ENCODE assay signal across 16 cellular contexts in genomic region chr7:111954474-111955311, GRCh38.
DNase-seq lines count a peak whose midpoint lies in the region; ATAC-seq and TF ChIP-seq lines count a peak whose summit lies in the region.
"Had no signal": no experiment of that assay in that cellular context is flagged by ENCODE, and none has a peak within 500 bp of the region (broad histone marks: within the 10 kb centered on the region; RNA-seq: fewer than 3 reads in every experiment).

No MANE protein-coding gene starts in this region.

- peaks cover 50% of the 10 kb centered on the region for H3K4me1 Mint-ChIP-seq in WTC11
- H3K4me1 Mint-ChIP-seq in neural progenitor cell, result peaks cover 31% of the 10 kb centered on the region
- no peaks in the 10 kb centered on the region for H3K4me1 Mint-ChIP-seq in immature natural killer cell
- H3K4me1 Mint-ChIP-seq: T-cell had no signal

- H4K20me1 ChIP-seq in BLaER1 (no peaks in the 10 kb centered on the region), neural progenitor cell (ENCODE audit: low read depth) (no peaks in the 10 kb centered on the region)

- H3K79me2 ChIP-seq in neural progenitor cell (ENCODE audit: low read depth), result no peaks in the 10 kb centered on the region

- DNase-seq in WTC11 (ENCODE audit: low spot score) (no peak), left ventricle myocardium inferior (no peak), neural progenitor cell (ENCODE audit: low spot score) (peak; percentile 11), immature natural killer cell (no peak), NCI-H2029 treated with DMSO at 0.1 percent for 48 hours (lab: John Stamatoyannopoulos, UW) (no peak), NCI-H2107 treated with DMSO at 0.1 percent for 48 hours (lab: John Stamatoyannopoulos, UW; ENCODE audit: unreplicated experiment) (no peak), NCI-H2171 (lab: John Stamatoyannopoulos, UW) (no peak)
- DNase-seq: ACHN; activated naive CD4-positive, alpha-beta T cell; COR-L47; GDM1; NCI-H774; T-cell had no signal

- no peak for TF ChIP-seq CTCF in WTC11 (IDR thresholded peaks at IDR 0.05)
- no peak for TF ChIP-seq CTCF in left ventricle myocardium inferior (IDR thresholded peaks at IDR 0.05; ENCODE audit: borderline replicate concordance)
- no peak for TF ChIP-seq CTCF in neural progenitor cell (IDR thresholded peaks at IDR 0.05)

- peak; percentile 36 for ATAC-seq in WTC11
- ATAC-seq: activated CD4-positive, CD25-positive, alpha-beta regulatory T cell treated with anti-CD3 and anti-CD28 coated beads, Interleukin-2, amount 50 U/mL, for 24 hours; T-cell had no signal

- POLR2A ChIA-PET in WTC11 (lab: Charles Lee), result interaction anchor here (0.6 kb wide), 1 partner anchor 104 kb away, joined by 6 read pairs; no protein-coding TSS in a partner anchor

- H3K27ac ChIP-seq in BLaER1 (no peak overlapping the region), left ventricle myocardium inferior (replicated peaks) (peak overlapping the region; percentile 55), neural progenitor cell (no peak overlapping the region)
- H3K27ac ChIP-seq: suprapubic skin had no signal

- H3K27ac Mint-ChIP-seq in WTC11 (peak overlapping the region; percentile 65; the same call in 1 of the 2 replicates), neural progenitor cell (no peak overlapping the region), immature natural killer cell (no peak overlapping the region)
- H3K27ac Mint-ChIP-seq: T-cell had no signal

- H3K9me3 Mint-ChIP-seq in WTC11 (no peaks in the 10 kb centered on the region), neural progenitor cell (no peaks in the 10 kb centered on the region), immature natural killer cell (peaks cover 0 to 4% (median 0%) of the 10 kb centered on the region in 6 donors)
- H3K9me3 Mint-ChIP-seq: T-cell had no signal

- peak overlapping the region; percentile 30 for H3K4me2 ChIP-seq in BLaER1
- H3K4me2 ChIP-seq in neural progenitor cell, result peak overlapping the region; percentile 11

- H3K36me3 ChIP-seq in BLaER1, result no peaks in the 10 kb centered on the region
- no peaks in the 10 kb centered on the region for H3K36me3 ChIP-seq in left ventricle myocardium inferior
- no peaks in the 10 kb centered on the region for H3K36me3 ChIP-seq in neural progenitor cell
- H3K36me3 ChIP-seq: suprapubic skin had no signal

- H3F3A ChIP-seq in neural progenitor cell (ENCODE audit: low read depth), result no peaks in the 10 kb centered on the region

- no peak overlapping the region for H3K9ac ChIP-seq in BLaER1
- no peak overlapping the region for H3K9ac ChIP-seq in neural progenitor cell

- H3K36me3 Mint-ChIP-seq in WTC11, result no peaks in the 10 kb centered on the region
- H3K36me3 Mint-ChIP-seq in neural progenitor cell, result no peaks in the 10 kb centered on the region
- no peaks in the 10 kb centered on the region for H3K36me3 Mint-ChIP-seq in immature natural killer cell
- H3K36me3 Mint-ChIP-seq: T-cell had no signal

- H2AFZ ChIP-seq in neural progenitor cell (replicated peaks), result no peak overlapping the region

- H3K4me3 ChIP-seq in BLaER1, result no peak overlapping the region
- no peak overlapping the region for H3K4me3 ChIP-seq in left ventricle myocardium inferior
- no peak overlapping the region for H3K4me3 ChIP-seq in neural progenitor cell
- H3K4me3 ChIP-seq: suprapubic skin had no signal

- H3K27me3 Mint-ChIP-seq in WTC11 (ENCODE audit: low read depth), result no peaks in the 10 kb centered on the region
- H3K27me3 Mint-ChIP-seq in neural progenitor cell (ENCODE audit: insufficient read depth, low read depth), result no peaks in the 10 kb centered on the region
- H3K27me3 Mint-ChIP-seq in immature natural killer cell (ENCODE audit: low read depth in 3 of 3), result no peaks in the 10 kb centered on the region

- CTCF ChIA-PET in WTC11 (lab: Charles Lee), result interaction anchor here (1.0 kb wide), 1 partner anchor 430 kb away, joined by 3 read pairs; no protein-coding TSS in a partner anchor

- H3K4me3 Mint-ChIP-seq in WTC11 (no peak overlapping the region), neural progenitor cell (no peak overlapping the region), immature natural killer cell (no peak overlapping the region)
- H3K4me3 Mint-ChIP-seq: T-cell had no signal

- peaks cover 21% of the 10 kb centered on the region for H3K4me1 ChIP-seq in BLaER1
- H3K4me1 ChIP-seq in left ventricle myocardium inferior, result peaks cover 61% of the 10 kb centered on the region
- peaks cover 9% of the 10 kb centered on the region for H3K4me1 ChIP-seq in neural progenitor cell

- H3K9me3 ChIP-seq in BLaER1, result no peaks in the 10 kb centered on the region
- H3K9me3 ChIP-seq in left ventricle myocardium inferior (replicated peaks), result no peaks in the 10 kb centered on the region
- H3K9me3 ChIP-seq in neural progenitor cell (ENCODE audit: low read depth), result no peaks in the 10 kb centered on the region
- H3K9me3 ChIP-seq: suprapubic skin had no signal

- intact Hi-C loops in left ventricle myocardium inferior (cut with micrococcal nuclease), result no loop called here

- H3K27me3 ChIP-seq in BLaER1 (no peaks in the 10 kb centered on the region), left ventricle myocardium inferior (ENCODE audit: low read depth) (no peaks in the 10 kb centered on the region), neural progenitor cell (no peaks in the 10 kb centered on the region)
- H3K27me3 ChIP-seq: suprapubic skin had no signal

TF ChIP-seq in WTC11, 78 proteins besides CTCF, POLR2A, EP300 and RAD21:
- TF ChIP-seq ZMAT4 (CRISPR knock-in tag; IDR thresholded peaks at IDR 0.05), result no peak
